ENCODE assay signal across 1 cellular context in genomic region chr11:9002920-9003572, GRCh38.
TF ChIP-seq lines count a peak whose summit lies in the region.

No MANE protein-coding gene starts in this region.

TF ChIP-seq in SK-N-SH, 30 proteins besides CTCF, POLR2A, EP300 and RAD21 (continued from another document):
- TF ChIP-seq REST (IDR thresholded peaks at IDR 0.05; ENCODE audit: low read depth, low read length) (no peak), ZBTB33 (IDR thresholded peaks at IDR 0.05; ENCODE audit: borderline replicate concordance, low read depth) (no peak), FOXM1 (IDR thresholded peaks at IDR 0.05; ENCODE audit: low read depth) (no peak), NFIC (IDR thresholded peaks at IDR 0.05; ENCODE audit: borderline replicate concordance) (no peak), CHD2 (IDR thresholded peaks at IDR 0.05; ENCODE audit: low read length, partially characterized antibody) (no peak), RFX5 (IDR thresholded peaks at IDR 0.05; ENCODE audit: low read length) (no peak), ELF1 (IDR thresholded peaks at IDR 0.05) (no peak), GATA2 (CRISPR knock-in tag; IDR thresholded peaks at IDR 0.05) (no peak), PBX3 (IDR thresholded peaks at IDR 0.05) (no peak), EZH2phosphoT487 (IDR thresholded peaks at IDR 0.05; ENCODE audit: borderline replicate concordance, low read depth) (no peak), SMC3 (IDR thresholded peaks at IDR 0.05; ENCODE audit: low read depth, low read length) (no peak), USF1 (IDR thresholded peaks at IDR 0.05; ENCODE audit: borderline replicate concordance, low read depth) (no peak), NRF1 (IDR thresholded peaks at IDR 0.05; ENCODE audit: low read depth, low read length) (no peak), USF2 (IDR thresholded peaks at IDR 0.05; ENCODE audit: borderline replicate concordance, low read depth, low read length) (no peak), TCF12 (IDR thresholded peaks at IDR 0.05) (no peak)
